Comparison of ENCODE assay signal across 1 cellular context in the genomic region with DNA sequence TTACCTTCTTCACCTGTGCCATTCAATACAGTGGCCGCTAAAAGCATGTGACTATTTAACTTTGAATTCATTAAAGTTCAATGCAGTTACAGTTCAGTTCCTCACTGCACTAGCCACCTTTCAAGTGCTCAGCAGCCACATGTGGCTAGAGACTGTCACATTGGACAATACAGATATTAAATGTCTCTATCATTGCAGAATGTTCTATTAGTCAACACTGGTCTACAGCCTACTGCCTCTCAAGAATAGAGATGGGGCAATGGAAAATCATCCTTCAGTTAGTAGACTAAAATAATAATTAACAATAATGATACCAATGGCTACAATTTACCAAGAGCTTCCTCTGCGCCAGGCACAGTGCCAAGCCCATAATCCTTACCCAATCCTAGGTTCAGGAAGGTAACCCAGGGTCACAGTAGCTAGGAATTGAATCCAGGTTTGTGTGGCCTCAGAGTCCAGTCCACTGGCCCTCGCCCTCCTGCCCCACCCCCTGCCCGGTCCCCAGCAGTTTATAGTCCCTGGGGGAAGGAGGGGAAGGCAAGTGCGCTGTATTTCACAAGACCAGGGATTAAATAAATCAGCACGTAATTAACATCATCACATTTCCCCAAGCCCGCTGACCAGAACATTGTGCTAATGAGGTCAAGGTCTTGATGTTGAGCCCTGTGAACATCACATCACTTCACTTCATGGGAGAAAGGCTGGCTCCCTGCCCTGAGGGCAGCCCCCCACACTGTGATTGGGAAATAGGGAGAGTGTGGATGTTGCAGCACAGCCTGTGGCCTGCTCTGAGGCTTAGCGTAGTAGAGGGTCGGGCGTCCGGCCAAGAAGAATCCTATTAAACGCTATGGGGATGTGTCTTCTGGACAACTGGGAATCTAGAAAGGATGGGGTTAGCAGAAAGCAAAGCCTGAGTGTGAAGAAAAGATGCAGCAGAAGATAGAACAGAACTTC.
TF ChIP-seq lines count a peak whose summit lies in the region.

No MANE protein-coding gene starts in this region.

TF ChIP-seq in liver, 16 proteins besides CTCF, POLR2A, EP300 and RAD21 (continued from another document):
- TF ChIP-seq REST (IDR thresholded peaks at IDR 0.05) (peak; percentile 80), JUND (IDR thresholded peaks at IDR 0.05) (peak in 1 of 2 donors; percentile 90), RXRA (IDR thresholded peaks at IDR 0.05) (peak; percentile 99)
